In genomic region chr19:1229837-1230584, GRCh38 we compare ENCODE assay signal across 24 cellular contexts. TPM values are rescaled to one million over a fixed set of nuclear protein-coding genes. Genes with fewer than 3 reads are reported as not detected.
"Had no signal": no experiment of that assay in that cellular context is flagged by ENCODE, and none has a peak within 500 bp of the region (broad histone marks: within the 10 kb centered on the region; RNA-seq: fewer than 3 reads in every experiment).

No MANE protein-coding gene starts in this region.

- H3K27me3 ChIP-seq: ovary, right atrium auricular region, stomach, testis, thyroid gland, upper lobe of left lung, vagina had no signal

- DNase-seq: hypothalamus; islet precursor cell; left ventricle myocardium inferior; midbrain; mucosa of descending colon; ovary; stimulated activated CD4-positive, alpha-beta T cell treated with anti-CD3 and anti-CD28 coated beads, Interleukin-12 subunit alpha, Interleukin-12 subunit beta, amount 100 ng/mL, for 4 hours; stimulated activated CD4-positive, alpha-beta T cell treated with anti-CD3 and anti-CD28 coated beads, Interleukin-15, amount 100 ng/mL, for 24 hours; stimulated activated CD4-positive, alpha-beta T cell treated with anti-CD3 and anti-CD28 coated beads, Interleukin-2, amount 100 ng/mL, for 24 hours; stimulated activated CD4-positive, alpha-beta T cell treated with anti-CD3 and anti-CD28 coated beads, Interleukin-4, amount 100 ng/mL, for 1 hour; stimulated activated naive B cell treated with anti-CD40 and anti-IgM and Interleukin-4, amounts not matched to agents 10 μg/mL and 1 μg/mL and 100 μg/mL, for 72 hours; stimulated activated naive CD8-positive, alpha-beta T cell treated with anti-CD3 and anti-CD28 coated beads, Interleukin-15, Interleukin-2, amounts not matched to agents 100 U/mL and 50 U/mL, for 24 hours; stomach; testis; transverse colon had no signal

- H3K9me3 ChIP-seq: left ventricle myocardium inferior, mucosa of descending colon, ovary, right atrium auricular region, stomach, testis, thyroid gland, transverse colon, upper lobe of left lung, vagina had no signal

- H3K4me3 ChIP-seq: left ventricle myocardium inferior, lung, mucosa of descending colon, ovary, right atrium auricular region, skin epidermis, stomach, thyroid gland, transverse colon, upper lobe of left lung, vagina had no signal

- H3K27ac ChIP-seq: left ventricle myocardium inferior, ovary, right atrium auricular region, skin epidermis, testis, thyroid gland, transverse colon, upper lobe of left lung, vagina had no signal

- H3K36me3 ChIP-seq: ovary had no signal

- ATAC-seq: mucosa of descending colon; naive thymus-derived CD4-positive, alpha-beta T cell; natural killer cell treated with Interleukin-12 subunit alpha and Interleukin-12 subunit beta and Interleukin-15 and Interleukin-18, amount 100 ng/mL, for 72 hours; sciatic nerve; stimulated activated naive B cell treated with anti-CD40 and anti-IgM and Interleukin-4, amounts not matched to agents 10 μg/mL and 1 μg/mL and 100 μg/mL, for 72 hours had no signal

RNA-seq across cellular contexts. Expression of gene CBARP, which starts 7.8 kb away (rescaled TPM):
- polyA plus RNA-seq: naive thymus-derived CD4-positive, alpha-beta T cell had no signal
